In the genomic region with DNA sequence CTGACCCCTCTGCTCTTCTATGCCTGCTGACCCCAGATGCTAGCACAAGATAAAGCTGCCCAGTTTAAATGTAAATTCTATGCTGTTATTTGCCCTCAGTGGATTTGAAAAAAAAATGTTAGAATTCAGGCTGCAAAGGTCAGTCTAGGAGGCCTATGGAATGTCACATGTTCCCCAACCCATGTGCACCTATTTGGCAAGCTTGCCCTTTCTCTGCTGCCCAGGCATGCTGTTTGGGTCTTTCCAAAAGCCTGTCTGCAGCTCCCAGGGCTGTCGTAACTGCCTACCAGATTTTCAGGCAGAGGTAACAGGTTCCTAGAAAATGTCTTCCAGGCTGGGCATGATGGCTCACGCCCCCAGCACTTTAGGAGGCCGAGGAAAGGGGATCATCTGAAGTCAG, we compare ENCODE assay signal across 29 cellular contexts.
"Had no signal": no experiment of that assay in that cellular context is flagged by ENCODE, and none has a peak within 500 bp of the region (broad histone marks: within the 10 kb centered on the region; RNA-seq: fewer than 3 reads in every experiment).

No MANE protein-coding gene starts in this region.

- DNase-seq: activated CD4-positive, alpha-beta T cell treated with anti-CD3 and anti-CD28 coated beads for 48 hours; activated CD4-positive, alpha-beta T cell treated with anti-CD3 and anti-CD28 coated beads, Interleukin-2, amount 50 U/mL, for 4 hours; activated CD4-positive, CD25-positive, alpha-beta regulatory T cell treated with anti-CD3 and anti-CD28 coated beads, Interleukin-2, amount 50 U/mL, for 72 hours; activated CD8-positive, alpha-beta T cell treated with anti-CD3 and anti-CD28 coated beads, Interleukin-2, amount 10 ng/mL, durations not matched to agents 7 days and 5 days; activated gamma-delta T cell; activated naive CD4-positive, alpha-beta T cell treated with anti-CD3 and anti-CD28 coated beads for 36 hours; activated T-cell treated with anti-CD3 and anti-CD28 coated beads, Interleukin-2, amount 50 U/mL, for 4 hours; amygdala; brain microvascular endothelial cell; cerebellar nuclear complex; NCI-H1092; NCI-H1417; NCI-H1930; NCI-H2107; NCI-H2171 treated with DMSO at 0.1 percent for 48 hours; NCI-H226; NCI-H510A; NCI-H526 treated with DMSO at 0.1 percent for 48 hours; NCI-H82; NK-92 treated with Interleukin-12 subunit alpha and Interleukin-12 subunit beta, amount 100 ng/mL, for 24 hours; PC-3; SHP77; T-helper 9 cell had no signal

- H3K9me3 ChIP-seq: SJSA1 had no signal

- H3K9me3 Mint-ChIP-seq: activated naive CD4-positive, alpha-beta T cell treated with anti-CD3 and anti-CD28 coated beads for 36 hours; activated T-cell treated with anti-CD3 and anti-CD28 coated beads, Interleukin-2, amount 50 U/mL, for 4 hours; T-helper 1 cell treated with Interleukin-12 subunit alpha and Interleukin-12 subunit beta and Interleukin-4 antibody, amounts not matched to agents 30 μg/mL and 1 μg/mL, for 36 hours; WTC11 had no signal

- H3K9ac ChIP-seq: KMS-11 had no signal

- H3K4me1 Mint-ChIP-seq: WTC11 had no signal

- H3K4me3 Mint-ChIP-seq: activated CD8-positive, alpha-beta T cell treated with anti-CD3 and anti-CD28 coated beads, Interleukin-2, amount 10 ng/mL, durations not matched to agents 7 days and 5 days; activated naive CD4-positive, alpha-beta T cell treated with anti-CD3 and anti-CD28 coated beads for 36 hours; activated naive CD8-positive, alpha-beta T cell; activated T-cell treated with anti-CD3 and anti-CD28 coated beads, Interleukin-2, amount 50 U/mL, for 4 hours; T-helper 1 cell treated with Interleukin-12 subunit alpha and Interleukin-12 subunit beta and Interleukin-4 antibody, amounts not matched to agents 30 μg/mL and 1 μg/mL, for 36 hours; WTC11 had no signal

- H3K4me1 ChIP-seq: SJSA1 had no signal

- H3K27me3 ChIP-seq: brain microvascular endothelial cell, SJSA1 had no signal

- H3K36me3 ChIP-seq: brain microvascular endothelial cell, cardiac muscle cell, SJSA1 had no signal

- H3K27ac ChIP-seq: brain microvascular endothelial cell, cardiac muscle cell, KMS-11, SJSA1 had no signal

- H3K27ac Mint-ChIP-seq: activated CD8-positive, alpha-beta T cell treated with anti-CD3 and anti-CD28 coated beads, Interleukin-2, amount 10 ng/mL, durations not matched to agents 7 days and 5 days; activated naive CD4-positive, alpha-beta T cell treated with anti-CD3 and anti-CD28 coated beads for 36 hours; activated naive CD8-positive, alpha-beta T cell; T-helper 1 cell treated with Interleukin-12 subunit alpha and Interleukin-12 subunit beta and Interleukin-4 antibody, amounts not matched to agents 30 μg/mL and 1 μg/mL, for 36 hours; WTC11 had no signal

- H3K4me3 ChIP-seq: cardiac muscle cell, SJSA1 had no signal

- H3K36me3 Mint-ChIP-seq: activated naive CD8-positive, alpha-beta T cell; WTC11 had no signal
